Comparison of ENCODE assay signal across 23 cellular contexts in the genomic region with DNA sequence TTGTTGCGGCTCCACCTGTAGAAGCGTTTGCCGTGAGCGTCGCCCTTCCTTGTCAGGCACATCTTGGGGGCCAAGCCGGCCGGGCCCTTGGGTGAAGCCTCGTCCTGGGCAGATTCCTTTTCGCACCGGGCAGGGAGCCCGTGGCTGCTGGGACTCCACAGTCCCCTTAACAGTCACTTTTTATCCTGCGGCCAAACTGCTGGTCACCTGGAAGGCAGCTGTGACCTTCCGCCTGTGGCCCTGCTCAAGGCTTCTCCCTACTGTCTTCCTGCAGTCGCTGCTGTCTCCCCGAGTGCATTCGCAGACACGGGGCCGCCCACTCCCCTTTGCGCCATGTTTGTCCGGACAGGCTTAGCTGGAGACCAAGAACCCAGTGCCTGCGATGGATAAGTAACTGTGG. TPM values are rescaled to one million over a fixed set of nuclear protein-coding genes. Genes with fewer than 3 reads are reported as not detected.
A peak's percentile ranks its signal among the peaks of the same experiment; 100 is the strongest.
DNase-seq lines count a peak whose midpoint lies in the region; ATAC-seq and TF ChIP-seq lines count a peak whose summit lies in the region.
"Had no signal": no experiment of that assay in that cellular context is flagged by ENCODE, and none has a peak within 500 bp of the region (broad histone marks: within the 10 kb centered on the region; RNA-seq: fewer than 3 reads in every experiment).

No MANE protein-coding gene starts in this region.

- peaks cover 35 to 47% of the 10 kb centered on the region in 2 donors for H3K9me3 ChIP-seq in neuronal stem cell (replicated peaks in 1 of 2; ENCODE audit: control insufficient read depth in 2 of 2, insufficient read depth in 1 of 2, low read depth in 1 of 2, low read length in 2 of 2)
- H3K9me3 ChIP-seq: A549, left lung, vagina had no signal

- TF ChIP-seq CTCF in Calu3 (IDR thresholded peaks at IDR 0.05; ENCODE audit: unreplicated experiment) = no peak

- no peaks in the 10 kb centered on the region for H3K27me3 Mint-ChIP-seq in activated naive CD8-positive, alpha-beta T cell treated with anti-CD3 and anti-CD28 coated beads, Interleukin-2, amount 50 U/mL, for 24 hours
- H3K27me3 Mint-ChIP-seq in activated naive CD8-positive, alpha-beta T cell treated with anti-CD3 and anti-CD28 coated beads for 36 hours = no peaks in the 10 kb centered on the region
- H3K27me3 Mint-ChIP-seq in Calu3 (ENCODE audit: unreplicated experiment) = peaks cover 12% of the 10 kb centered on the region
- H3K27me3 Mint-ChIP-seq in effector memory CD8-positive, alpha-beta T cell = no peaks in the 10 kb centered on the region

- no peak overlapping the region for H3K4me3 Mint-ChIP-seq in activated naive CD8-positive, alpha-beta T cell treated with anti-CD3 and anti-CD28 coated beads, Interleukin-2, amount 50 U/mL, for 24 hours
- no peak overlapping the region for H3K4me3 Mint-ChIP-seq in activated naive CD8-positive, alpha-beta T cell treated with anti-CD3 and anti-CD28 coated beads for 36 hours
- H3K4me3 Mint-ChIP-seq in Calu3 (ENCODE audit: low read depth, unreplicated experiment) = no peak overlapping the region
- no peak overlapping the region for H3K4me3 Mint-ChIP-seq in effector memory CD8-positive, alpha-beta T cell

- H3K4me1 ChIP-seq in neuronal stem cell (ENCODE audit: control insufficient read depth in 2 of 2, insufficient read depth in 1 of 2, low read depth in 1 of 2, low read length in 2 of 2) = no peaks in the 10 kb centered on the region
- H3K4me1 ChIP-seq: SJCRH30 had no signal

- H3K27me3 ChIP-seq in neuronal stem cell (ENCODE audit: control insufficient read depth in 3 of 3, insufficient read depth in 3 of 3, low read depth in 1 of 3, low read length in 3 of 3) = no peaks in the 10 kb centered on the region
- H3K27me3 ChIP-seq: left lung, SJCRH30, vagina had no signal

- no peaks in the 10 kb centered on the region for H3K9me3 Mint-ChIP-seq in activated naive CD8-positive, alpha-beta T cell treated with anti-CD3 and anti-CD28 coated beads, Interleukin-2, amount 50 U/mL, for 24 hours
- no peaks in the 10 kb centered on the region for H3K9me3 Mint-ChIP-seq in activated naive CD8-positive, alpha-beta T cell treated with anti-CD3 and anti-CD28 coated beads for 36 hours
- H3K9me3 Mint-ChIP-seq in Calu3 (ENCODE audit: low read depth, unreplicated experiment) = peaks cover 5% of the 10 kb centered on the region
- H3K9me3 Mint-ChIP-seq in effector memory CD8-positive, alpha-beta T cell = no peaks in the 10 kb centered on the region

- no peak overlapping the region for H2BK15ac ChIP-seq in neuronal stem cell (ENCODE audit: low read length)

- H3K79me1 ChIP-seq in neuronal stem cell (ENCODE audit: low read depth, low read length) = peaks cover 6% of the 10 kb centered on the region

- no peak overlapping the region for H2BK120ac ChIP-seq in neuronal stem cell (ENCODE audit: low read depth, low read length)

- peaks cover 28% of the 10 kb centered on the region for H3K36me3 Mint-ChIP-seq in activated naive CD8-positive, alpha-beta T cell treated with anti-CD3 and anti-CD28 coated beads, Interleukin-2, amount 50 U/mL, for 24 hours (ENCODE audit: low read depth)
- peaks cover 21% of the 10 kb centered on the region for H3K36me3 Mint-ChIP-seq in activated naive CD8-positive, alpha-beta T cell treated with anti-CD3 and anti-CD28 coated beads for 36 hours
- peaks cover 82% of the 10 kb centered on the region for H3K36me3 Mint-ChIP-seq in Calu3 (ENCODE audit: insufficient read depth, unreplicated experiment)
- peaks cover 18% of the 10 kb centered on the region for H3K36me3 Mint-ChIP-seq in effector memory CD8-positive, alpha-beta T cell (ENCODE audit: insufficient read depth)

- peak overlapping the region; percentile 31 for H3K18ac ChIP-seq in neuronal stem cell (ENCODE audit: low read length)

- DNase-seq in activated naive CD8-positive, alpha-beta T cell treated with anti-CD3 and anti-CD28 coated beads, Interleukin-2, amount 50 U/mL, for 24 hours = no peak
- DNase-seq in activated naive CD8-positive, alpha-beta T cell treated with anti-CD3 and anti-CD28 coated beads for 36 hours = no peak
- DNase-seq in Calu3 (no peak), neuronal stem cell (ENCODE audit: low spot score) (no peak)
- no peak for DNase-seq in effector memory CD8-positive, alpha-beta T cell
- DNase-seq: activated CD4-positive, alpha-beta T cell treated with anti-CD3 and anti-CD28 coated beads for 4 hours; activated CD8-positive, alpha-beta memory T cell treated with anti-CD3 and anti-CD28 coated beads for 24 hours; amniotic stem cell; NCI-H1092; NCI-H1694 treated with DMSO at 0.1 percent for 48 hours; NCI-H446 treated with DMSO at 0.1 percent for 48 hours; NCI-H82; SJCRH30; stimulated activated CD4-positive, alpha-beta T cell treated with anti-CD3 and anti-CD28 coated beads, Interleukin-15, amount 100 ng/mL, for 24 hours; stimulated activated naive CD4-positive, alpha-beta T cell; WERI-Rb-1 had no signal

- peaks cover 54 to 83% of the 10 kb centered on the region in 2 donors for H3K36me3 ChIP-seq in neuronal stem cell (replicated peaks in 1 of 2; ENCODE audit: control insufficient read depth in 2 of 2, insufficient read depth in 2 of 2, low read length in 2 of 2)

- H3K9ac ChIP-seq in neuronal stem cell (ENCODE audit: low read depth, low read length, poor library complexity) = no peak overlapping the region

- H3K23ac ChIP-seq in neuronal stem cell (ENCODE audit: low read depth, low read length, poor library complexity) = peak overlapping the region; percentile 17

- H4K8ac ChIP-seq in neuronal stem cell (ENCODE audit: low read depth, low read length) = peak overlapping the region; percentile 68

- no peak overlapping the region for H2BK5ac ChIP-seq in neuronal stem cell (ENCODE audit: low read length)

- H3K4me1 Mint-ChIP-seq in activated naive CD8-positive, alpha-beta T cell treated with anti-CD3 and anti-CD28 coated beads, Interleukin-2, amount 50 U/mL, for 24 hours = peaks cover 14% of the 10 kb centered on the region
- H3K4me1 Mint-ChIP-seq in activated naive CD8-positive, alpha-beta T cell treated with anti-CD3 and anti-CD28 coated beads for 36 hours = peaks cover 2% of the 10 kb centered on the region
- no peaks in the 10 kb centered on the region for H3K4me1 Mint-ChIP-seq in Calu3 (ENCODE audit: low read depth, unreplicated experiment)
- peaks cover 41 to 43% of the 10 kb centered on the region in 2 donors for H3K4me1 Mint-ChIP-seq in effector memory CD8-positive, alpha-beta T cell (ENCODE audit: low read depth in 2 of 2)

- no CpG with 5 or more reads among the region's 21 CpGs for WGBS in neuronal stem cell (ENCODE audit: extremely low coverage in 2 of 2, insufficient read length in 2 of 2, insufficient replicate concordance in 1 of 2), 2 donors

- no peak for ATAC-seq in activated naive CD8-positive, alpha-beta T cell treated with anti-CD3 and anti-CD28 coated beads, Interleukin-2, amount 50 U/mL, for 24 hours
- no peak for ATAC-seq in effector memory CD8-positive, alpha-beta T cell (replicated peaks)
- ATAC-seq in HG03280 (IDR thresholded peaks at IDR 0.05; ENCODE audit: unreplicated experiment) (no peak), GM21515 (IDR thresholded peaks at IDR 0.05; ENCODE audit: unreplicated experiment) (no peak), HG03025 (IDR thresholded peaks at IDR 0.05; ENCODE audit: low FRiP score, unreplicated experiment) (no peak)
- ATAC-seq: A549, left lung had no signal

- H3K4me2 ChIP-seq in neuronal stem cell (ENCODE audit: insufficient read depth, low read length, poor library complexity, severe bottlenecking) = no peak overlapping the region
- H3K4me2 ChIP-seq: A549 had no signal

- intact Hi-C loops in Calu3 (cut with micrococcal nuclease; ENCODE audit: unreplicated experiment) = no loop called here

- H3K27ac Mint-ChIP-seq in activated naive CD8-positive, alpha-beta T cell treated with anti-CD3 and anti-CD28 coated beads, Interleukin-2, amount 50 U/mL, for 24 hours = peak overlapping the region; percentile 70
- H3K27ac Mint-ChIP-seq in activated naive CD8-positive, alpha-beta T cell treated with anti-CD3 and anti-CD28 coated beads for 36 hours = no peak overlapping the region
- H3K27ac Mint-ChIP-seq in Calu3 (ENCODE audit: unreplicated experiment) = peak overlapping the region; percentile 65
- H3K27ac Mint-ChIP-seq in effector memory CD8-positive, alpha-beta T cell = peak overlapping the region; percentile 14 to 29

- H3K4me3 ChIP-seq in neuronal stem cell (ENCODE audit: low read length in 2 of 2) = no peak overlapping the region
- H3K4me3 ChIP-seq: A549, left lung, SJCRH30, thoracic aorta, vagina had no signal

- H3K14ac ChIP-seq in neuronal stem cell (ENCODE audit: low read length) = no peak overlapping the region

- no peak overlapping the region for H2BK12ac ChIP-seq in neuronal stem cell (ENCODE audit: low read length)

- BruUV-seq in Calu3 (replicated peaks; lab: Mats Ljungman, UMichigan) = no TSS peak

- H2AK5ac ChIP-seq in neuronal stem cell (ENCODE audit: low read depth, low read length) = no peak overlapping the region

- no peak overlapping the region for H2AFZ ChIP-seq in neuronal stem cell (ENCODE audit: low read length)

- CTCF ChIA-PET in Calu3 (lab: Charles Lee) = no interaction called here

- H3K4ac ChIP-seq in neuronal stem cell (ENCODE audit: low read length) = no peak overlapping the region

- H4K91ac ChIP-seq in neuronal stem cell (ENCODE audit: low read depth, low read length, poor library complexity) = no peak overlapping the region

- no peak overlapping the region for H3K27ac ChIP-seq in neuronal stem cell (replicated peaks; ENCODE audit: low read length)
- H3K27ac ChIP-seq: A549, SJCRH30, thoracic aorta, vagina, WERI-Rb-1 had no signal

RNA-seq across cellular contexts. Expression of a gene that starts 55.0 kb away (rescaled TPM):
- total RNA-seq in activated naive CD8-positive, alpha-beta T cell treated with anti-CD3 and anti-CD28 coated beads for 36 hours = 10 to 100 TPM; 19.7 to 21.2 TPM
- 29.5 and 30.0 TPM in 2 replicates for total RNA-seq in Calu3 (2022)
- 40.8 TPM for polyA plus RNA-seq in neuronal stem cell (2013, experiment 1 of 2)
- polyA plus RNA-seq in neuronal stem cell (2013, experiment 2 of 2) = 42.5 TPM
